1 cellular context compared by ENCODE assay signal in genomic region chr19:38729653-38730469, GRCh38.
A peak's percentile ranks its signal among the peaks of the same experiment; 100 is the strongest.
TF ChIP-seq lines count a peak whose summit lies in the region.

No MANE protein-coding gene starts in this region.

TF ChIP-seq in HepG2, 621 proteins besides CTCF, POLR2A, EP300 and RAD21 (continued from another document and continues in another):
- TF ChIP-seq KLF11 (CRISPR knock-in tag; IDR thresholded peaks at IDR 0.05) (no peak), ZNF777 (CRISPR knock-in tag; IDR thresholded peaks at IDR 0.05) (no peak), ARNT2 (CRISPR knock-in tag; IDR thresholded peaks at IDR 0.05; ENCODE audit: low read depth) (no peak), ARNT (IDR thresholded peaks at IDR 0.05) (no peak), ZNF232 (CRISPR knock-in tag; IDR thresholded peaks at IDR 0.05; ENCODE audit: borderline replicate concordance) (no peak), KMT2B (CRISPR knock-in tag; IDR thresholded peaks at IDR 0.05) (no peak), RBAK (CRISPR knock-in tag; IDR thresholded peaks at IDR 0.05) (no peak), PPARG (CRISPR knock-in tag; conservative IDR thresholded peaks at IDR 0.05) (no peak), ONECUT2 (CRISPR knock-in tag; IDR thresholded peaks at IDR 0.05) (no peak), CENPT (CRISPR knock-in tag; IDR thresholded peaks at IDR 0.05; ENCODE audit: low read depth) (no peak), STAG1 (CRISPR knock-in tag; IDR thresholded peaks at IDR 0.05) (peak; percentile 90), ZNF234 (CRISPR knock-in tag; conservative IDR thresholded peaks at IDR 0.05) (no peak), NCOA1 (CRISPR knock-in tag; IDR thresholded peaks at IDR 0.05) (no peak), EED (CRISPR knock-in tag; IDR thresholded peaks at IDR 0.05) (no peak), HIVEP1 (CRISPR knock-in tag; IDR thresholded peaks at IDR 0.05) (no peak), TGIF2 (CRISPR knock-in tag; IDR thresholded peaks at IDR 0.05) (no peak), ATM (IDR thresholded peaks at IDR 0.05; ENCODE audit: borderline replicate concordance) (no peak), FOXM1 (CRISPR knock-in tag; IDR thresholded peaks at IDR 0.05) (no peak), MZF1 (CRISPR knock-in tag; IDR thresholded peaks at IDR 0.05; ENCODE audit: borderline replicate concordance) (no peak), ZNF850 (CRISPR knock-in tag; conservative IDR thresholded peaks at IDR 0.05) (no peak), FIP1L1 (IDR thresholded peaks at IDR 0.05; ENCODE audit: borderline replicate concordance, insufficient read depth, low read depth, low read length) (no peak), ZBTB3 (CRISPR knock-in tag; IDR thresholded peaks at IDR 0.05; ENCODE audit: borderline replicate concordance, low read depth) (no peak), TAF15 (IDR thresholded peaks at IDR 0.05; ENCODE audit: low read depth, low read length, poor library complexity, severe bottlenecking) (no peak), ZFP1 (CRISPR knock-in tag; IDR thresholded peaks at IDR 0.05) (no peak), ZNF326 (CRISPR knock-in tag; IDR thresholded peaks at IDR 0.05; ENCODE audit: borderline replicate concordance) (no peak), SIN3B (IDR thresholded peaks at IDR 0.05; ENCODE audit: low read length) (no peak), ZNF549 (CRISPR knock-in tag; IDR thresholded peaks at IDR 0.05) (no peak), RELA (CRISPR knock-in tag; IDR thresholded peaks at IDR 0.05) (no peak), JUN (CRISPR knock-in tag; IDR thresholded peaks at IDR 0.05) (no peak), ZNF441 (CRISPR knock-in tag; IDR thresholded peaks at IDR 0.05; ENCODE audit: borderline replicate concordance) (no peak), SETDB1 (CRISPR knock-in tag; IDR thresholded peaks at IDR 0.05; ENCODE audit: borderline replicate concordance) (no peak), SMARCC2 (IDR thresholded peaks at IDR 0.05) (no peak), CC2D1A (CRISPR knock-in tag; IDR thresholded peaks at IDR 0.05) (no peak), TBX3 (IDR thresholded peaks at IDR 0.05; ENCODE audit: borderline replicate concordance) (no peak), CREB3 (CRISPR knock-in tag; IDR thresholded peaks at IDR 0.05) (no peak), SALL1 (CRISPR knock-in tag; IDR thresholded peaks at IDR 0.05) (peak; percentile 24; the same call in 1 of the 2 replicates), SMAD1 (CRISPR knock-in tag; IDR thresholded peaks at IDR 0.05; ENCODE audit: borderline replicate concordance, low read depth) (no peak), MXI1 (IDR thresholded peaks at IDR 0.05; ENCODE audit: borderline replicate concordance, low read depth, low read length) (no peak), RFX1 (IDR thresholded peaks at IDR 0.05) (no peak), THYN1 (CRISPR knock-in tag; IDR thresholded peaks at IDR 0.05; ENCODE audit: borderline replicate concordance, low read depth) (no peak), ZBTB44 (CRISPR knock-in tag; IDR thresholded peaks at IDR 0.05) (no peak), ZNF768 (CRISPR knock-in tag; IDR thresholded peaks at IDR 0.05) (0 out of 2 replicates have a peak, but pooled peaks have one; percentile 24)
- TF ChIP-seq, protein P1, sequence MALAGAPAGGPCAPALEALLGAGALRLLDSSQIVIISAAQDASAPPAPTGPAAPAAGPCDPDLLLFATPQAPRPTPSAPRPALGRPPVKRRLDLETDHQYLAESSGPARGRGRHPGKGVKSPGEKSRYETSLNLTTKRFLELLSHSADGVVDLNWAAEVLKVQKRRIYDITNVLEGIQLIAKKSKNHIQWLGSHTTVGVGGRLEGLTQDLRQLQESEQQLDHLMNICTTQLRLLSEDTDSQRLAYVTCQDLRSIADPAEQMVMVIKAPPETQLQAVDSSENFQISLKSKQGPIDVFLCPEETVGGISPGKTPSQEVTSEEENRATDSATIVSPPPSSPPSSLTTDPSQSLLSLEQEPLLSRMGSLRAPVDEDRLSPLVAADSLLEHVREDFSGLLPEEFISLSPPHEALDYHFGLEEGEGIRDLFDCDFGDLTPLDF (CRISPR knock-in tag; IDR thresholded peaks at IDR 0.05) = no peak
- TF ChIP-seq, protein P2, sequence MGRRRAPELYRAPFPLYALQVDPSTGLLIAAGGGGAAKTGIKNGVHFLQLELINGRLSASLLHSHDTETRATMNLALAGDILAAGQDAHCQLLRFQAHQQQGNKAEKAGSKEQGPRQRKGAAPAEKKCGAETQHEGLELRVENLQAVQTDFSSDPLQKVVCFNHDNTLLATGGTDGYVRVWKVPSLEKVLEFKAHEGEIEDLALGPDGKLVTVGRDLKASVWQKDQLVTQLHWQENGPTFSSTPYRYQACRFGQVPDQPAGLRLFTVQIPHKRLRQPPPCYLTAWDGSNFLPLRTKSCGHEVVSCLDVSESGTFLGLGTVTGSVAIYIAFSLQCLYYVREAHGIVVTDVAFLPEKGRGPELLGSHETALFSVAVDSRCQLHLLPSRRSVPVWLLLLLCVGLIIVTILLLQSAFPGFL (CRISPR knock-in tag; IDR thresholded peaks at IDR 0.05) = no peak
- TF ChIP-seq, protein P3, sequence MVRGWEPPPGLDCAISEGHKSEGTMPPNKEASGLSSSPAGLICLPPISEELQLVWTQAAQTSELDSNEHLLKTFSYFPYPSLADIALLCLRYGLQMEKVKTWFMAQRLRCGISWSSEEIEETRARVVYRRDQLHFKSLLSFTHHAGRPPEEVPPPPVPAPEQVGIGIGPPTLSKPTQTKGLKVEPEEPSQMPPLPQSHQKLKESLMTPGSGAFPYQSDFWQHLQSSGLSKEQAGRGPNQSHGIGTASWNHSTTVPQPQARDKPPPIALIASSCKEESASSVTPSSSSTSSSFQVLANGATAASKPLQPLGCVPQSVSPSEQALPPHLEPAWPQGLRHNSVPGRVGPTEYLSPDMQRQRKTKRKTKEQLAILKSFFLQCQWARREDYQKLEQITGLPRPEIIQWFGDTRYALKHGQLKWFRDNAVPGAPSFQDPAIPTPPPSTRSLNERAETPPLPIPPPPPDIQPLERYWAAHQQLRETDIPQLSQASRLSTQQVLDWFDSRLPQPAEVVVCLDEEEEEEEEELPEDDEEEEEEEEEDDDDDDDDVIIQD (CRISPR knock-in tag; IDR thresholded peaks at IDR 0.05; ENCODE audit: low read depth) = no peak
- TF ChIP-seq, protein P4, sequence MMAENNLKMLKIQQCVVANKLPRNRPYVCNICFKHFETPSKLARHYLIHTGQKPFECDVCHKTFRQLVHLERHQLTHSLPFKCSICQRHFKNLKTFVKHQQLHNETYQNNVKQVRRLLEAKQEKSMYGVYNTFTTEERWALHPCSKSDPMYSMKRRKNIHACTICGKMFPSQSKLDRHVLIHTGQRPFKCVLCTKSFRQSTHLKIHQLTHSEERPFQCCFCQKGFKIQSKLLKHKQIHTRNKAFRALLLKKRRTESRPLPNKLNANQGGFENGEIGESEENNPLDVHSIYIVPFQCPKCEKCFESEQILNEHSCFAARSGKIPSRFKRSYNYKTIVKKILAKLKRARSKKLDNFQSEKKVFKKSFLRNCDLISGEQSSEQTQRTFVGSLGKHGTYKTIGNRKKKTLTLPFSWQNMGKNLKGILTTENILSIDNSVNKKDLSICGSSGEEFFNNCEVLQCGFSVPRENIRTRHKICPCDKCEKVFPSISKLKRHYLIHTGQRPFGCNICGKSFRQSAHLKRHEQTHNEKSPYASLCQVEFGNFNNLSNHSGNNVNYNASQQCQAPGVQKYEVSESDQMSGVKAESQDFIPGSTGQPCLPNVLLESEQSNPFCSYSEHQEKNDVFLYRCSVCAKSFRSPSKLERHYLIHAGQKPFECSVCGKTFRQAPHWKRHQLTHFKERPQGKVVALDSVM (CRISPR knock-in tag; IDR thresholded peaks at IDR 0.05) = 0 out of 2 replicates have a peak, but pooled peaks have one; percentile 16
- TF ChIP-seq, protein P5, sequence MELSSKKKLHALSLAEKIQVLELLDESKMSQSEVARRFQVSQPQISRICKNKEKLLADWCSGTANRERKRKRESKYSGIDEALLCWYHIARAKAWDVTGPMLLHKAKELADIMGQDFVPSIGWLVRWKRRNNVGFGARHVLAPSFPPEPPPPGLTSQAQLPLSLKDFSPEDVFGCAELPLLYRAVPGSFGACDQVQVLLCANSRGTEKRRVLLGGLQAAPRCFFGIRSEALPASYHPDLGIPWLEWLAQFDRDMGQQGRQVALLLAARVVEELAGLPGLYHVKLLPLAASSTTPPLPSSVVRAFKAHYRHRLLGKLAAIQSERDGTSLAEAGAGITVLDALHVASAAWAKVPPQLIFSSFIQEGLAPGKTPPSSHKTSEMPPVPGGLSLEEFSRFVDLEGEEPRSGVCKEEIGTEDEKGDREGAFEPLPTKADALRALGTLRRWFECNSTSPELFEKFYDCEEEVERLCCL (CRISPR knock-in tag; IDR thresholded peaks at IDR 0.05; ENCODE audit: borderline replicate concordance) = no peak
- TF ChIP-seq, protein P6, sequence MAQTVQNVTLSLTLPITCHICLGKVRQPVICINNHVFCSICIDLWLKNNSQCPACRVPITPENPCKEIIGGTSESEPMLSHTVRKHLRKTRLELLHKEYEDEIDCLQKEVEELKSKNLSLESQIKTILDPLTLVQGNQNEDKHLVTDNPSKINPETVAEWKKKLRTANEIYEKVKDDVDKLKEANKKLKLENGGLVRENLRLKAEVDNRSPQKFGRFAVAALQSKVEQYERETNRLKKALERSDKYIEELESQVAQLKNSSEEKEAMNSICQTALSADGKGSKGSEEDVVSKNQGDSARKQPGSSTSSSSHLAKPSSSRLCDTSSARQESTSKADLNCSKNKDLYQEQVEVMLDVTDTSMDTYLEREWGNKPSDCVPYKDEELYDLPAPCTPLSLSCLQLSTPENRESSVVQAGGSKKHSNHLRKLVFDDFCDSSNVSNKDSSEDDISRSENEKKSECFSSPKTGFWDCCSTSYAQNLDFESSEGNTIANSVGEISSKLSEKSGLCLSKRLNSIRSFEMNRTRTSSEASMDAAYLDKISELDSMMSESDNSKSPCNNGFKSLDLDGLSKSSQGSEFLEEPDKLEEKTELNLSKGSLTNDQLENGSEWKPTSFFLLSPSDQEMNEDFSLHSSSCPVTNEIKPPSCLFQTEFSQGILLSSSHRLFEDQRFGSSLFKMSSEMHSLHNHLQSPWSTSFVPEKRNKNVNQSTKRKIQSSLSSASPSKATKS (CRISPR knock-in tag; IDR thresholded peaks at IDR 0.05) = no peak
- TF ChIP-seq, protein P7, sequence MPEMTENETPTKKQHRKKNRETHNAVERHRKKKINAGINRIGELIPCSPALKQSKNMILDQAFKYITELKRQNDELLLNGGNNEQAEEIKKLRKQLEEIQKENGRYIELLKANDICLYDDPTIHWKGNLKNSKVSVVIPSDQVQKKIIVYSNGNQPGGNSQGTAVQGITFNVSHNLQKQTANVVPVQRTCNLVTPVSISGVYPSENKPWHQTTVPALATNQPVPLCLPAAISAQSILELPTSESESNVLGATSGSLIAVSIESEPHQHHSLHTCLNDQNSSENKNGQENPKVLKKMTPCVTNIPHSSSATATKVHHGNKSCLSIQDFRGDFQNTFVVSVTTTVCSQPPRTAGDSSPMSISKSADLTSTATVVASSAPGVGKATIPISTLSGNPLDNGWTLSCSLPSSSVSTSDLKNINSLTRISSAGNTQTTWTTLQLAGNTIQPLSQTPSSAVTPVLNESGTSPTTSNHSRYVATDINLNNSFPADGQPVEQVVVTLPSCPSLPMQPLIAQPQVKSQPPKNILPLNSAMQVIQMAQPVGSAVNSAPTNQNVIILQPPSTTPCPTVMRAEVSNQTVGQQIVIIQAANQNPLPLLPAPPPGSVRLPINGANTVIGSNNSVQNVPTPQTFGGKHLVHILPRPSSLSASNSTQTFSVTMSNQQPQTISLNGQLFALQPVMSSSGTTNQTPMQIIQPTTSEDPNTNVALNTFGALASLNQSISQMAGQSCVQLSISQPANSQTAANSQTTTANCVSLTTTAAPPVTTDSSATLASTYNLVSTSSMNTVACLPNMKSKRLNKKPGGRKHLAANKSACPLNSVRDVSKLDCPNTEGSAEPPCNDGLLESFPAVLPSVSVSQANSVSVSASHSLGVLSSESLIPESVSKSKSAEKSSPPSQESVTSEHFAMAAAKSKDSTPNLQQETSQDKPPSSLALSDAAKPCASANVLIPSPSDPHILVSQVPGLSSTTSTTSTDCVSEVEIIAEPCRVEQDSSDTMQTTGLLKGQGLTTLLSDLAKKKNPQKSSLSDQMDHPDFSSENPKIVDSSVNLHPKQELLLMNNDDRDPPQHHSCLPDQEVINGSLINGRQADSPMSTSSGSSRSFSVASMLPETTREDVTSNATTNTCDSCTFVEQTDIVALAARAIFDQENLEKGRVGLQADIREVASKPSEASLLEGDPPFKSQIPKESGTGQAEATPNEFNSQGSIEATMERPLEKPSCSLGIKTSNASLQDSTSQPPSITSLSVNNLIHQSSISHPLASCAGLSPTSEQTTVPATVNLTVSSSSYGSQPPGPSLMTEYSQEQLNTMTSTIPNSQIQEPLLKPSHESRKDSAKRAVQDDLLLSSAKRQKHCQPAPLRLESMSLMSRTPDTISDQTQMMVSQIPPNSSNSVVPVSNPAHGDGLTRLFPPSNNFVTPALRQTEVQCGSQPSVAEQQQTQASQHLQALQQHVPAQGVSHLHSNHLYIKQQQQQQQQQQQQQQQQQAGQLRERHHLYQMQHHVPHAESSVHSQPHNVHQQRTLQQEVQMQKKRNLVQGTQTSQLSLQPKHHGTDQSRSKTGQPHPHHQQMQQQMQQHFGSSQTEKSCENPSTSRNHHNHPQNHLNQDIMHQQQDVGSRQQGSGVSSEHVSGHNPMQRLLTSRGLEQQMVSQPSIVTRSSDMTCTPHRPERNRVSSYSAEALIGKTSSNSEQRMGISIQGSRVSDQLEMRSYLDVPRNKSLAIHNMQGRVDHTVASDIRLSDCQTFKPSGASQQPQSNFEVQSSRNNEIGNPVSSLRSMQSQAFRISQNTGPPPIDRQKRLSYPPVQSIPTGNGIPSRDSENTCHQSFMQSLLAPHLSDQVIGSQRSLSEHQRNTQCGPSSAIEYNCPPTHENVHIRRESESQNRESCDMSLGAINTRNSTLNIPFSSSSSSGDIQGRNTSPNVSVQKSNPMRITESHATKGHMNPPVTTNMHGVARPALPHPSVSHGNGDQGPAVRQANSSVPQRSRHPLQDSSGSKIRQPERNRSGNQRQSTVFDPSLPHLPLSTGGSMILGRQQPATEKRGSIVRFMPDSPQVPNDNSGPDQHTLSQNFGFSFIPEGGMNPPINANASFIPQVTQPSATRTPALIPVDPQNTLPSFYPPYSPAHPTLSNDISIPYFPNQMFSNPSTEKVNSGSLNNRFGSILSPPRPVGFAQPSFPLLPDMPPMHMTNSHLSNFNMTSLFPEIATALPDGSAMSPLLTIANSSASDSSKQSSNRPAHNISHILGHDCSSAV (CRISPR knock-in tag; IDR thresholded peaks at IDR 0.05; ENCODE audit: borderline replicate concordance) = no peak
